7 cellular contexts compared by ENCODE assay signal in the genomic region with DNA sequence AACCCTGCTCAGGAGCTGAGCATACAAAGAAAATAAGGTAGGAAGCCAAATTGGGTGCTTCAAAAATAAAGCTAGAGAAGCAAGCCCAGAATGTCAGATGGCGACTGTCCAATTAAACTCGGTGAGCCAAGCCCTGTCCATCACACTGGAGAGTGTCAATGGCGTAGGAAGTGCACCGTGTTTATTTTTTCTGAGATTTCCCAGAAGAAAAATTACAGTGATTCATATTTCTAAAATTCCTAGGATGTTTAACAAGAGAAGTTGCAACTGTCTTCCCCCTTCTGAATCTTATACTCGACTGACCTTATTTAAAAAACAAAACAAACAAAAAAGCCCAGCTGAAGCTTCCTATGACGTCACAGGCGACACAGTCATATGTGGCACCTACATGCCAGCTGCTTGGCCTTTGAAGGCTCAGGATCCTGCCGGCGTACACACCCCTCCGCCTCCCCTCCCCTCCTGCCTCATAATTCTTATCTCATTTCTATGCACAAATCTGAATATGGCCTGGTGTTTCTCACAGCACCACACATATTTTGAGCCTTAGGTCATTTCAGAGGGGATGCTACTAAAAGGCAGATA.
DNase-seq lines count a peak whose midpoint lies in the region; ATAC-seq and TF ChIP-seq lines count a peak whose summit lies in the region.

No MANE protein-coding gene starts in this region.

- peak; percentile 56 for ATAC-seq in foreskin keratinocyte
- ATAC-seq in GM19455 (IDR thresholded peaks at IDR 0.05; ENCODE audit: unreplicated experiment) = no peak

- H3K27me3 ChIP-seq in foreskin keratinocyte = no peaks in the 10 kb centered on the region

- H3K4me1 ChIP-seq in foreskin keratinocyte = peaks cover 35% of the 10 kb centered on the region

- TF ChIP-seq CTCF in foreskin keratinocyte (conservative IDR thresholded peaks at IDR 0.05) = peak; percentile 4

- DNase-seq in NCI-H2029 treated with DMSO at 0.1 percent for 48 hours (lab: John Stamatoyannopoulos, UW) (peak; percentile 14), foreskin keratinocyte (peak; percentile 66 to 76), cerebellar cortex (ENCODE audit: low spot score) (no peak), hypothalamus (lab: John Stamatoyannopoulos, UW) (no peak)
- peak; percentile 65 for DNase-seq in activated T-cell treated with anti-CD3 and anti-CD28 coated beads, Interleukin-2, amount 50 U/mL, for 1 hour
- DNase-seq in stimulated activated CD4-positive, alpha-beta T cell treated with anti-CD3 and anti-CD28 coated beads, Interleukin-2, amount 100 ng/mL, for 24 hours = peak; percentile 44 to 63

- H3K27ac ChIP-seq in foreskin keratinocyte = peak overlapping the region; percentile 54

Comparison
In these comparisons a context has a peak if more than half of its experiments do, and no peak if none do; other contexts are left out.
1. DNase-seq: peak in NCI-H2029 treated with DMSO at 0.1 percent for 48 hours (single experiment), activated T-cell treated with anti-CD3 and anti-CD28 coated beads, Interleukin-2, amount 50 U/mL, for 1 hour (single experiment), foreskin keratinocyte (2 of 2) and stimulated activated CD4-positive, alpha-beta T cell treated with anti-CD3 and anti-CD28 coated beads, Interleukin-2, amount 100 ng/mL, for 24 hours (2 of 2); none in cerebellar cortex (single experiment) and hypothalamus (0 of 51).